8 cellular contexts compared by ENCODE assay signal in genomic region chr4:102760645-102761477, GRCh38. TPM values are rescaled to one million over a fixed set of nuclear protein-coding genes. Genes with fewer than 3 reads are reported as not detected.
DNase-seq lines count a peak whose midpoint lies in the region; ATAC-seq, FAIRE-seq and TF ChIP-seq lines count a peak whose summit lies in the region.

MANBA (minus strand) TSS chr4:102760968; CDS start chr4:102760894, 74 bp downstream.

- H3K9me3 Mint-ChIP-seq in activated T-cell treated with anti-CD3 and anti-CD28 coated beads, Interleukin-2, amount 50 U/mL, for 72 hours, result peaks cover 0 to 2% of the 10 kb centered on the region in 2 donors
- peaks cover 0 to 4% (median 0%) of the 10 kb centered on the region in 11 donors for H3K9me3 Mint-ChIP-seq in naive thymus-derived CD4-positive, alpha-beta T cell
- H3K9me3 Mint-ChIP-seq in stimulated activated memory B cell treated with anti-CD40 and anti-IgM and Interleukin-4, amounts not matched to agents 10 μg/mL and 1 μg/mL and 100 μg/mL, for 72 hours, result no peaks in the 10 kb centered on the region

- H3K4me1 ChIP-seq in DOHH2 (ENCODE audit: control insufficient read depth, low read length), result peaks cover 25% of the 10 kb centered on the region
- no peaks in the 10 kb centered on the region for H3K4me1 ChIP-seq in fibroblast of lung (ENCODE audit: control insufficient read depth, extremely low read depth, insufficient read depth, low read length)
- H3K4me1 ChIP-seq in naive thymus-derived CD4-positive, alpha-beta T cell (ENCODE audit: control insufficient read depth in 2 of 2, insufficient read depth in 2 of 2, low read length in 2 of 2), result peaks cover 4 to 16% of the 10 kb centered on the region in 2 donors

- peaks cover 8% of the 10 kb centered on the region for H3K27me3 Mint-ChIP-seq in activated T-cell treated with anti-CD3 and anti-CD28 coated beads, Interleukin-2, amount 50 U/mL, for 72 hours (ENCODE audit: low read depth)
- peaks cover 0 to 13% (median 0%) of the 10 kb centered on the region in 5 donors for H3K27me3 Mint-ChIP-seq in naive thymus-derived CD4-positive, alpha-beta T cell
- H3K27me3 Mint-ChIP-seq in stimulated activated memory B cell treated with anti-CD40 and anti-IgM and Interleukin-4, amounts not matched to agents 10 μg/mL and 1 μg/mL and 100 μg/mL, for 72 hours, result no peaks in the 10 kb centered on the region

- peak within 1 kb of the TSS; percentile 29 for H3K27ac ChIP-seq in DOHH2 (ENCODE audit: low read depth, low read length)
- peak within 1 kb of the TSS; percentile 72 for H3K27ac ChIP-seq in fibroblast of lung (ENCODE audit: insufficient read depth, low read length)
- peak within 1 kb of the TSS; percentile 72 for H3K27ac ChIP-seq in naive thymus-derived CD4-positive, alpha-beta T cell (ENCODE audit: low read depth, low read length)

- POLR2A ChIA-PET in naive thymus-derived CD4-positive, alpha-beta T cell (lab: Charles Lee), result interaction anchor here (0.6 to 2.8 kb wide), 26 partner anchors 10 to 1714 kb away, joined by 3 to 45 read pairs (median 3); partner anchors contain the start of genes CISD2, NFKB1 and UBE2D3

- H3F3A ChIP-seq in DOHH2 (ENCODE audit: control insufficient read depth, insufficient read depth), result no peaks in the 10 kb centered on the region

- peak; percentile 90 for ATAC-seq in GM21786 (IDR thresholded peaks at IDR 0.05; ENCODE audit: unreplicated experiment)
- ATAC-seq in activated T-cell treated with anti-CD3 and anti-CD28 coated beads, Interleukin-2, amount 50 U/mL, for 72 hours (replicated peaks in 1 of 2), result peak; percentile 96
- peak; percentile 91 for ATAC-seq in naive thymus-derived CD4-positive, alpha-beta T cell
- peak; percentile 93 for ATAC-seq in stimulated activated memory B cell treated with anti-CD40 and anti-IgM and Interleukin-4, amounts not matched to agents 10 μg/mL and 1 μg/mL and 100 μg/mL, for 72 hours

- peak within 1 kb of the TSS; percentile 84 to 97 for H3K4me3 Mint-ChIP-seq in activated T-cell treated with anti-CD3 and anti-CD28 coated beads, Interleukin-2, amount 50 U/mL, for 72 hours
- H3K4me3 Mint-ChIP-seq in naive thymus-derived CD4-positive, alpha-beta T cell, result peak within 1 kb of the TSS; percentile 86 to 99 (median 98)
- peak within 1 kb of the TSS; percentile 93 for H3K4me3 Mint-ChIP-seq in stimulated activated memory B cell treated with anti-CD40 and anti-IgM and Interleukin-4, amounts not matched to agents 10 μg/mL and 1 μg/mL and 100 μg/mL, for 72 hours

- intact Hi-C loops in naive thymus-derived CD4-positive, alpha-beta T cell (cut with micrococcal nuclease), result loop anchor here (1.0 to 10.0 kb wide), 18 partner anchors 18 to 1864 kb away; partner anchors contain the start of genes SLC39A8 (in 2 of the 2), SLC9B1 (in 2 of the 2), SLC9B2 (in 2 of the 2) and BDH2 (in 1 of the 2)

- TF ChIP-seq CTCF in DOHH2 (IDR thresholded peaks at IDR 0.05; ENCODE audit: low read depth, low read length, poor library complexity, severe bottlenecking) (no peak), fibroblast of lung (conservative IDR thresholded peaks at IDR 0.05 in 1 of 2, IDR thresholded peaks at IDR 0.05 in 1 of 2; ENCODE audit: low read depth in 1 of 2, low read length in 2 of 2) (no peak)

- peaks cover 0 to 3% of the 10 kb centered on the region in 2 donors for H3K36me3 Mint-ChIP-seq in activated T-cell treated with anti-CD3 and anti-CD28 coated beads, Interleukin-2, amount 50 U/mL, for 72 hours (ENCODE audit: insufficient read depth in 2 of 2)
- H3K36me3 Mint-ChIP-seq in naive thymus-derived CD4-positive, alpha-beta T cell, result peaks cover 0 to 10% (median 3%) of the 10 kb centered on the region in 5 donors
- H3K36me3 Mint-ChIP-seq in stimulated activated memory B cell treated with anti-CD40 and anti-IgM and Interleukin-4, amounts not matched to agents 10 μg/mL and 1 μg/mL and 100 μg/mL, for 72 hours, result peaks cover 24% of the 10 kb centered on the region

- H3K4me2 ChIP-seq in DOHH2 (ENCODE audit: low read length) (peak within 1 kb of the TSS; percentile 97), fibroblast of lung (ENCODE audit: extremely low read depth, insufficient read depth, low read length) (peak within 1 kb of the TSS; percentile 92)

- H2AFZ ChIP-seq in fibroblast of lung (ENCODE audit: low read length), result peak within 1 kb of the TSS; percentile 98

- H3K9me3 ChIP-seq in DOHH2 (ENCODE audit: control insufficient read depth, insufficient read depth, low read length) (0 out of 2 replicates have a peak, but pooled peaks cover 2% of the 10 kb centered on the region), fibroblast of lung (ENCODE audit: control insufficient read depth, insufficient read depth, low read depth, low read length) (no peaks in the 10 kb centered on the region)
- no peaks in the 10 kb centered on the region for H3K9me3 ChIP-seq in naive thymus-derived CD4-positive, alpha-beta T cell (ENCODE audit: control insufficient read depth in 2 of 3, low read length in 3 of 3)

- peak within 1 kb of the TSS; percentile 85 for H3K4me3 ChIP-seq in DOHH2 (ENCODE audit: low read length)
- H3K4me3 ChIP-seq in fibroblast of lung (replicated peaks in 1 of 4; ENCODE audit: control extremely low read depth in 1 of 4, insufficient read depth in 1 of 4, low read depth in 3 of 4, low read length in 4 of 4), result peak within 1 kb of the TSS; percentile 63 to 93 (median 83)
- peak within 1 kb of the TSS; percentile 62 for H3K4me3 ChIP-seq in naive thymus-derived CD4-positive, alpha-beta T cell (ENCODE audit: low read length)

- H3K4me1 Mint-ChIP-seq in activated T-cell treated with anti-CD3 and anti-CD28 coated beads, Interleukin-2, amount 50 U/mL, for 72 hours (ENCODE audit: low read depth), result peaks cover 40% of the 10 kb centered on the region
- H3K4me1 Mint-ChIP-seq in naive thymus-derived CD4-positive, alpha-beta T cell, result peaks cover 35 to 50% (median 42%) of the 10 kb centered on the region in 7 donors
- peaks cover 55% of the 10 kb centered on the region for H3K4me1 Mint-ChIP-seq in stimulated activated memory B cell treated with anti-CD40 and anti-IgM and Interleukin-4, amounts not matched to agents 10 μg/mL and 1 μg/mL and 100 μg/mL, for 72 hours

- H3K36me3 ChIP-seq in DOHH2 (ENCODE audit: control insufficient read depth, low read length) (0 out of 2 replicates have a peak, but pooled peaks cover 2% of the 10 kb centered on the region), fibroblast of lung (ENCODE audit: control insufficient read depth, insufficient read depth, low read length) (no peaks in the 10 kb centered on the region)
- H3K36me3 ChIP-seq in naive thymus-derived CD4-positive, alpha-beta T cell (ENCODE audit: control insufficient read depth in 2 of 3, insufficient read depth in 3 of 3, low read length in 3 of 3), result no peaks in the 10 kb centered on the region

- H4K20me1 ChIP-seq in DOHH2 (ENCODE audit: control insufficient read depth, insufficient read depth, low read depth, low read length), result no peaks in the 10 kb centered on the region
- no peaks in the 10 kb centered on the region for H4K20me1 ChIP-seq in fibroblast of lung (ENCODE audit: control insufficient read depth, extremely low read depth, insufficient read depth, low read length)

- no peak for FAIRE-seq in RCC 7860 (lab: Jason Lieb, UNC)

- no peaks in the 10 kb centered on the region for H3K9me2 ChIP-seq in DOHH2 (replicated peaks; ENCODE audit: control insufficient read depth, low read length)

- H3K9ac ChIP-seq in fibroblast of lung (ENCODE audit: insufficient read depth, low read length), result peak within 1 kb of the TSS; percentile 64

- DNase-seq in KG1 (lab: John Stamatoyannopoulos, UW), result peak; percentile 76
- peak; percentile 46 for DNase-seq in RCC 7860 (ENCODE audit: low spot score)
- peak; percentile 85 to 86 for DNase-seq in activated T-cell treated with anti-CD3 and anti-CD28 coated beads, Interleukin-2, amount 50 U/mL, for 72 hours
- peak; percentile 70 to 78 for DNase-seq in fibroblast of lung (ENCODE audit: low read depth in 2 of 2)
- DNase-seq in naive thymus-derived CD4-positive, alpha-beta T cell, result peak; percentile 62 to 81 (median 73)

- H3K27me3 ChIP-seq in DOHH2 (ENCODE audit: control insufficient read depth, low read length) (peaks cover 9% of the 10 kb centered on the region), fibroblast of lung (ENCODE audit: control insufficient read depth, insufficient read depth, low read length) (no peaks in the 10 kb centered on the region)
- no peaks in the 10 kb centered on the region for H3K27me3 ChIP-seq in naive thymus-derived CD4-positive, alpha-beta T cell (ENCODE audit: control insufficient read depth in 2 of 2, insufficient read depth in 2 of 2, low read length in 2 of 2)

- peaks cover 40% of the 10 kb centered on the region for H3K79me2 ChIP-seq in DOHH2 (ENCODE audit: control insufficient read depth, low read length)
- peaks cover 13% of the 10 kb centered on the region for H3K79me2 ChIP-seq in fibroblast of lung (ENCODE audit: control insufficient read depth, insufficient read depth, low read length)

- CTCF ChIA-PET in naive thymus-derived CD4-positive, alpha-beta T cell (lab: Charles Lee), result interaction anchor here (1.1 to 2.0 kb wide), 3 partner anchors 65 to 269 kb away, joined by 3 to 6 read pairs (median 5); partner anchors contain the start of gene UBE2D3

- H3K27ac Mint-ChIP-seq in activated T-cell treated with anti-CD3 and anti-CD28 coated beads, Interleukin-2, amount 50 U/mL, for 72 hours, result peak within 1 kb of the TSS; percentile 61
- peak within 1 kb of the TSS; percentile 56 to 92 (median 84) for H3K27ac Mint-ChIP-seq in naive thymus-derived CD4-positive, alpha-beta T cell
- peak within 1 kb of the TSS; percentile 99 for H3K27ac Mint-ChIP-seq in stimulated activated memory B cell treated with anti-CD40 and anti-IgM and Interleukin-4, amounts not matched to agents 10 μg/mL and 1 μg/mL and 100 μg/mL, for 72 hours

RNA-seq across cellular contexts. Expression of gene MANBA, which starts in this region (rescaled TPM):
- total RNA-seq in activated T-cell treated with anti-CD3 and anti-CD28 coated beads, Interleukin-2, amount 50 U/mL, for 72 hours, result 10 to 100 TPM; 14.8 to 16.8 TPM
- 59.1 and 97.9 TPM in 2 replicates for total RNA-seq in fibroblast of lung
- 12.5 and 13.4 TPM in 2 replicates for polyA plus RNA-seq in fibroblast of lung
- polyA plus RNA-seq in fibroblast of lung (2012), result 20.3 and 21.4 TPM in 2 replicates
- 3.2 and 6.5 TPM in 2 replicates for polyA minus RNA-seq in fibroblast of lung (ENCODE audit: low replicate concordance)
- 10 to 100 TPM; 15.7 to 56.4 (median 29.7) TPM for total RNA-seq in naive thymus-derived CD4-positive, alpha-beta T cell
- 10 to 100 TPM; 16.4 to 26.0 TPM for polyA plus RNA-seq in naive thymus-derived CD4-positive, alpha-beta T cell

Comparison
In these comparisons a context has a peak if more than half of its experiments do, and no peak if none do; other contexts are left out.
1. Peak in every context shown above with its lines: DNase-seq, ATAC-seq, H3K4me3 ChIP-seq and H3K27ac ChIP-seq.